6 cellular contexts compared by ENCODE assay signal in genomic region chr4:169414913-169415312, GRCh38.
"Had no signal": no experiment of that assay in that cellular context is flagged by ENCODE, and none has a peak within 500 bp of the region (broad histone marks: within the 10 kb centered on the region; RNA-seq: fewer than 3 reads in every experiment).

No MANE protein-coding gene starts in this region.

- DNase-seq: GDM1, GF-D8 had no signal

- H3K4me3 ChIP-seq: GM12878 had no signal

- ATAC-seq: GM12878 had no signal

- FAIRE-seq: GM12878, GM12891, GM12892, GM18507 had no signal
